8 cellular contexts compared by ENCODE assay signal in the genomic region with DNA sequence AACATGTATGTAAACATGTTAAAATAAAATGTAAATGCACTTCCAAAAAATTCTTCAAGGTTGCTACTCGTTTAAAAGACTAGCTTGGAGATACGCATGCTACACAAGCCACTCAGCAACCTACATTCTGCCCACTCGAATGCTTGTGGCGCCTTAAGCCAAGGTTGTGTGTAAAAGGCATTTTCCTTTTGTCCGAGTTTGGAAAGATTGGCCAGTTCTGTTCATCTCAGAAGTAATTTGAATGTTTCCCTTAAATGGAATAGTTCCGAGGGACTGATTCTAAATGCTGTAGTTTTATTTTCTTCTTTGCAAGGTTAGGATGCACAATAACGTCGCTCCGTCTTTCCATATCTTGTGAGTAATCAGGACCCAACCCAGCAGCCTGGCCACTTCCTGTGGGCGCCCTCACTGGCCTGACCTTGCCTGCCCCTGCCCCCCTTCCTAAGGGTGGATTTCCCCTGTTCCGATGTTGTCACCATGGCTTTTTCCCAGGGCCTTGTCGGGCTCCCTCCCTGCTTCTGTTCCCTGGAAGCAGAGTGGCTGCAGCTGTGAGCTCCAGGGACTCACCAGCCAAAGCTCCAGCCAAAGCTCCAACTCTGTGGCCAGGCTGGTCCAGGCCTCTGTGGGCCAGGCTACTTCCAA.
DNase-seq lines count a peak whose midpoint lies in the region; ATAC-seq and TF ChIP-seq lines count a peak whose summit lies in the region.

No MANE protein-coding gene starts in this region.

- no peaks in the 10 kb centered on the region for H3K79me2 ChIP-seq in mammary epithelial cell (ENCODE audit: insufficient read depth, low read length)

- DNase-seq in NCI-H526 treated with DMSO at 0.1 percent for 48 hours (lab: John Stamatoyannopoulos, UW) (peak; percentile 11), mammary epithelial cell (peak; percentile 81), left lobe of liver (ENCODE audit: low spot score) (peak; percentile 44), stomach (peak; percentile 52), SHP77 treated with DMSO at 0.1 percent for 48 hours (lab: John Stamatoyannopoulos, UW) (no peak)

- TF ChIP-seq CTCF in mammary epithelial cell (conservative IDR thresholded peaks at IDR 0.05 in 1 of 2, IDR thresholded peaks at IDR 0.05 in 1 of 2; ENCODE audit: extremely low read depth in 1 of 2, insufficient read depth in 1 of 2, low read depth in 1 of 2, low read length in 2 of 2) (no peak), stomach (IDR thresholded peaks at IDR 0.05) (no peak)

- peak overlapping the region; percentile 66 for H3K4me2 ChIP-seq in mammary epithelial cell (ENCODE audit: insufficient read depth, low read depth, low read length)

- H3K4me3 ChIP-seq in mammary epithelial cell (replicated peaks in 1 of 3; ENCODE audit: insufficient read depth in 1 of 3, low read depth in 2 of 3, low read length in 3 of 3): peak overlapping the region in 1 of 3 experiments; percentile 3
- H3K4me3 ChIP-seq in stomach: peak overlapping the region in 1 of 4 donors; percentile 23

- dilution Hi-C loops in mammary epithelial cell (cut with HindIII; ENCODE audit: low sequenced_read_pairs): loop anchor here (5.0 kb wide), 2 partner anchors 65 kb away; no protein-coding TSS in a partner anchor

- no peak for TF ChIP-seq EP300 in stomach (IDR thresholded peaks at IDR 0.05)

- no peak for TF ChIP-seq POLR2A in stomach (IDR thresholded peaks at IDR 0.05)

- H3K4me1 ChIP-seq in mammary epithelial cell (ENCODE audit: insufficient read depth, low read length): peaks cover 19% of the 10 kb centered on the region
- peaks cover 4 to 42% (median 21%) of the 10 kb centered on the region in 4 donors for H3K4me1 ChIP-seq in stomach

- 5% methylated on average over 10 of the region's 12 CpGs for WGBS in mammary epithelial cell (ENCODE audit: low coverage, missing lambda C conversion rate)
- 17 to 38% (median 22%) methylated on average over 12 of the region's 12 CpGs for WGBS in stomach, 5 donors

- no peaks in the 10 kb centered on the region for H4K20me1 ChIP-seq in mammary epithelial cell (ENCODE audit: insufficient read depth, low read length)

- CTCF ChIA-PET in mammary epithelial cell (lab: Charles Lee; ENCODE audit: low non-redundant PET): no interaction called here

- H3K36me3 ChIP-seq in mammary epithelial cell (ENCODE audit: insufficient read depth, low read length) (no peaks in the 10 kb centered on the region), stomach (no peaks in the 10 kb centered on the region)

- H2AFZ ChIP-seq in mammary epithelial cell (ENCODE audit: low read depth, low read length): peak overlapping the region; percentile 77

- BruUV-seq in mammary epithelial cell (replicated peaks; lab: Mats Ljungman, UMichigan): no TSS peak

- in situ Hi-C loops in mammary epithelial cell (cut with MboI; ENCODE audit: low sequenced_read_pairs in 2 of 2): no loop called here

- H3K27ac ChIP-seq in mammary epithelial cell (ENCODE audit: insufficient read depth, low read depth, low read length) (peak overlapping the region; percentile 11), stomach (peak overlapping the region; percentile 23 to 74 (median 67))

- peak; percentile 59 for ATAC-seq in left lobe of liver
- no peak for ATAC-seq in GM21447 (IDR thresholded peaks at IDR 0.05; ENCODE audit: unreplicated experiment)
- no peak for ATAC-seq in GM18867 (IDR thresholded peaks at IDR 0.05; ENCODE audit: unreplicated experiment)
- ATAC-seq in HG02840 (IDR thresholded peaks at IDR 0.05; ENCODE audit: low FRiP score, unreplicated experiment): no peak

- no peak overlapping the region for H3K9ac ChIP-seq in mammary epithelial cell (ENCODE audit: insufficient read depth, low read length)

- intact Hi-C loops in mammary epithelial cell (cut with micrococcal nuclease): no loop called here
- intact Hi-C loops in stomach (cut with DNase I; ENCODE audit: low total_unique reads): no loop called here

- H3K9me3 ChIP-seq in mammary epithelial cell (replicated peaks; ENCODE audit: insufficient read depth, low read length) (no peaks in the 10 kb centered on the region), stomach (peaks cover 0 to 15% (median 3%) of the 10 kb centered on the region in 4 donors)

- H3K27me3 ChIP-seq in mammary epithelial cell (ENCODE audit: insufficient read depth, low read length): no peaks in the 10 kb centered on the region
- no peaks in the 10 kb centered on the region for H3K27me3 ChIP-seq in stomach
